8 cellular contexts compared by ENCODE assay signal in genomic region chr10:17001961-17002749, GRCh38.
A peak's percentile ranks its signal among the peaks of the same experiment; 100 is the strongest.
DNase-seq lines count a peak whose midpoint lies in the region; ATAC-seq, FAIRE-seq and TF ChIP-seq lines count a peak whose summit lies in the region.

No MANE protein-coding gene starts in this region.

- no peak overlapping the region for H3K4ac ChIP-seq in neuronal stem cell (ENCODE audit: low read length)

- H3K4me3 Mint-ChIP-seq in naive thymus-derived CD4-positive, alpha-beta T cell, result peak overlapping the region in 9 of 10 donors; percentile 30 to 69 (median 63)

- WGBS in liver, result 62% methylated on average over 8 of the region's 8 CpGs
- WGBS in HepG2 (ENCODE audit: low lambda C conversion rate), result 55% methylated on average over 8 of the region's 8 CpGs
- WGBS in mammary epithelial cell (ENCODE audit: low coverage, missing lambda C conversion rate), result 64% methylated on average over 8 of the region's 8 CpGs
- WGBS in neuronal stem cell (ENCODE audit: extremely low coverage in 2 of 2, insufficient read length in 2 of 2, insufficient replicate concordance in 1 of 2), 2 donors, result no CpG with 5 or more reads among the region's 8 CpGs

- dilution Hi-C loops in mammary epithelial cell (cut with HindIII; ENCODE audit: low sequenced_read_pairs), result no loop called here

- in situ Hi-C loops in HepG2 (cut with HindIII; ENCODE audit: extremely low pct_ligation_motif_present, low pct_unique_long_range_greater_than_20kb), result no loop called here
- in situ Hi-C loops in mammary epithelial cell (cut with MboI; ENCODE audit: low sequenced_read_pairs in 2 of 2), result no loop called here

- H3K18ac ChIP-seq in neuronal stem cell (ENCODE audit: low read length), result no peak overlapping the region

- peaks cover 0 to 66% (median 0%) of the 10 kb centered on the region in 5 donors for H3K27me3 Mint-ChIP-seq in naive thymus-derived CD4-positive, alpha-beta T cell

- CTCF ChIA-PET in HepG2 (lab: Yijun Ruan, JAX; ENCODE audit: low intra/inter-chr PET ratio, low total read pairs) (no interaction called here), mammary epithelial cell (lab: Charles Lee; ENCODE audit: low non-redundant PET) (no interaction called here)
- CTCF ChIA-PET in naive thymus-derived CD4-positive, alpha-beta T cell (lab: Charles Lee), result no interaction called here

- no peak overlapping the region for H2BK12ac ChIP-seq in neuronal stem cell (ENCODE audit: low read length)

- H3K4me1 Mint-ChIP-seq in naive thymus-derived CD4-positive, alpha-beta T cell, result peaks cover 21 to 79% (median 57%) of the 10 kb centered on the region in 7 donors

- no peak overlapping the region for H4K91ac ChIP-seq in neuronal stem cell (ENCODE audit: low read depth, low read length, poor library complexity)

- H3K27ac ChIP-seq in liver (ENCODE audit: low read depth in 1 of 2, low read length in 2 of 2) (peak overlapping the region in 1 of 2 donors; percentile 57), HepG2 (ENCODE audit: extremely low read length, insufficient read depth, low read length) (no peak overlapping the region), mammary epithelial cell (ENCODE audit: insufficient read depth, low read depth, low read length) (peak overlapping the region; percentile 30), neuronal stem cell (replicated peaks; ENCODE audit: low read length) (no peak overlapping the region)
- peak overlapping the region; percentile 67 for H3K27ac ChIP-seq in naive thymus-derived CD4-positive, alpha-beta T cell (ENCODE audit: low read depth, low read length)

- no peak overlapping the region for H3K4me3 ChIP-seq in liver (ENCODE audit: low read depth in 1 of 3, low read length in 3 of 3)
- no peak overlapping the region for H3K4me3 ChIP-seq in HepG2 (replicated peaks in 1 of 3; ENCODE audit: insufficient read depth in 1 of 3, low read depth in 2 of 3, low read length in 3 of 3)
- H3K4me3 ChIP-seq in mammary epithelial cell (replicated peaks in 1 of 3; ENCODE audit: insufficient read depth in 1 of 3, low read depth in 2 of 3, low read length in 3 of 3), result no peak overlapping the region
- no peak overlapping the region for H3K4me3 ChIP-seq in naive thymus-derived CD4-positive, alpha-beta T cell (ENCODE audit: low read length)
- no peak overlapping the region for H3K4me3 ChIP-seq in neuronal stem cell (ENCODE audit: low read length in 2 of 2)

- peak overlapping the region; percentile 65 to 98 (median 85) for H3K27ac Mint-ChIP-seq in naive thymus-derived CD4-positive, alpha-beta T cell

- no peak overlapping the region for H3K14ac ChIP-seq in neuronal stem cell (ENCODE audit: low read length)

- intact Hi-C loops in HepG2 (cut with micrococcal nuclease; ENCODE audit: unreplicated experiment), result no loop called here
- intact Hi-C loops in mammary epithelial cell (cut with micrococcal nuclease), result no loop called here
- intact Hi-C loops in naive thymus-derived CD4-positive, alpha-beta T cell (cut with micrococcal nuclease), result loop anchor here (1.0 to 5.0 kb wide), 5 partner anchors 100 to 427 kb away; partner anchors contain the start of gene TRDMT1 (in 1 of the 2)

- peaks cover 0 to 11% (median 0%) of the 10 kb centered on the region in 5 donors for H3K36me3 Mint-ChIP-seq in naive thymus-derived CD4-positive, alpha-beta T cell

- H3K36me3 ChIP-seq in liver (ENCODE audit: control insufficient read depth in 4 of 4, insufficient read depth in 3 of 4, low read depth in 1 of 4, low read length in 3 of 4), result no peaks in the 10 kb centered on the region
- no peaks in the 10 kb centered on the region for H3K36me3 ChIP-seq in HepG2 (replicated peaks in 1 of 2; ENCODE audit: control insufficient read depth in 1 of 2, insufficient read depth in 2 of 2, low read length in 2 of 2)
- H3K36me3 ChIP-seq in mammary epithelial cell (ENCODE audit: insufficient read depth, low read length), result no peaks in the 10 kb centered on the region
- no peaks in the 10 kb centered on the region for H3K36me3 ChIP-seq in naive thymus-derived CD4-positive, alpha-beta T cell (ENCODE audit: control insufficient read depth in 2 of 3, insufficient read depth in 3 of 3, low read length in 3 of 3)
- no peaks in the 10 kb centered on the region for H3K36me3 ChIP-seq in neuronal stem cell (replicated peaks in 1 of 2; ENCODE audit: control insufficient read depth in 2 of 2, insufficient read depth in 2 of 2, low read length in 2 of 2)

- H3K79me2 ChIP-seq in HepG2 (ENCODE audit: insufficient read depth, low read length) (no peaks in the 10 kb centered on the region), mammary epithelial cell (ENCODE audit: insufficient read depth, low read length) (no peaks in the 10 kb centered on the region)

- ATAC-seq in HepG2, result no peak
- ATAC-seq in naive thymus-derived CD4-positive, alpha-beta T cell, result peak; percentile 59

- FAIRE-seq in HepG2 (lab: Jason Lieb, UNC), result no peak

- H3K27me3 ChIP-seq in liver (ENCODE audit: control insufficient read depth in 4 of 4, insufficient read depth in 4 of 4, low read length in 3 of 4), result no peaks in the 10 kb centered on the region
- no peaks in the 10 kb centered on the region for H3K27me3 ChIP-seq in HepG2 (ENCODE audit: control insufficient read depth in 1 of 2, insufficient read depth in 2 of 2, low read length in 2 of 2)
- no peaks in the 10 kb centered on the region for H3K27me3 ChIP-seq in mammary epithelial cell (ENCODE audit: insufficient read depth, low read length)
- H3K27me3 ChIP-seq in naive thymus-derived CD4-positive, alpha-beta T cell (ENCODE audit: control insufficient read depth in 2 of 2, insufficient read depth in 2 of 2, low read length in 2 of 2), result no peaks in the 10 kb centered on the region
- H3K27me3 ChIP-seq in neuronal stem cell (ENCODE audit: control insufficient read depth in 3 of 3, insufficient read depth in 3 of 3, low read depth in 1 of 3, low read length in 3 of 3), result no peaks in the 10 kb centered on the region

- H2AK5ac ChIP-seq in neuronal stem cell (ENCODE audit: low read depth, low read length), result no peak overlapping the region

- DNase-seq in HepG2 (ENCODE audit: low spot score) (no peak), HT1080 (ENCODE audit: low read depth) (peak; percentile 51), mammary epithelial cell (peak; percentile 61), NCI-H510A (lab: John Stamatoyannopoulos, UW) (no peak), NCI-H345 treated with DMSO at 0.1 percent for 48 hours (lab: John Stamatoyannopoulos, UW; ENCODE audit: unreplicated experiment) (no peak), neuronal stem cell (ENCODE audit: low spot score) (no peak)
- DNase-seq in naive thymus-derived CD4-positive, alpha-beta T cell, result peak in 5 of 9 donors; percentile 25 to 79 (median 38)

- H4K8ac ChIP-seq in neuronal stem cell (ENCODE audit: low read depth, low read length), result no peak overlapping the region

- H2BK5ac ChIP-seq in neuronal stem cell (ENCODE audit: low read length), result no peak overlapping the region

- H3K4me1 ChIP-seq in liver (ENCODE audit: control insufficient read depth in 4 of 4, insufficient read depth in 4 of 4, low read length in 3 of 4), result no peaks in the 10 kb centered on the region
- no peaks in the 10 kb centered on the region for H3K4me1 ChIP-seq in HepG2 (ENCODE audit: insufficient read depth, low read length)
- H3K4me1 ChIP-seq in mammary epithelial cell (ENCODE audit: insufficient read depth, low read length), result peaks cover 36% of the 10 kb centered on the region
- H3K4me1 ChIP-seq in naive thymus-derived CD4-positive, alpha-beta T cell (ENCODE audit: control insufficient read depth in 2 of 2, insufficient read depth in 2 of 2, low read length in 2 of 2), result peaks cover 20 to 35% of the 10 kb centered on the region in 2 donors
- peaks cover 1 to 30% of the 10 kb centered on the region in 2 donors for H3K4me1 ChIP-seq in neuronal stem cell (ENCODE audit: control insufficient read depth in 2 of 2, insufficient read depth in 1 of 2, low read depth in 1 of 2, low read length in 2 of 2)

- TF ChIP-seq EP300 in HepG2 (IDR thresholded peaks at IDR 0.05; ENCODE audit: low read depth in 2 of 2, low read length in 2 of 2), result no peak
- no peak for TF ChIP-seq EP300 in HepG2 (CRISPR knock-in tag; IDR thresholded peaks at IDR 0.05; ENCODE audit: borderline replicate concordance)

- H2AFZ ChIP-seq in HepG2 (ENCODE audit: low read length) (no peak overlapping the region), mammary epithelial cell (ENCODE audit: low read depth, low read length) (no peak overlapping the region), neuronal stem cell (ENCODE audit: low read length) (no peak overlapping the region)

- TF ChIP-seq CTCF in liver (IDR thresholded peaks at IDR 0.05; ENCODE audit: low read depth, low read length, missing input control) (no peak), HepG2 (CRISPR knock-in tag; IDR thresholded peaks at IDR 0.05) (no peak), mammary epithelial cell (conservative IDR thresholded peaks at IDR 0.05 in 1 of 2, IDR thresholded peaks at IDR 0.05 in 1 of 2; ENCODE audit: extremely low read depth in 1 of 2, insufficient read depth in 1 of 2, low read depth in 1 of 2, low read length in 2 of 2) (no peak)

- no peak for TF ChIP-seq POLR2A in HepG2 (IDR thresholded peaks at IDR 0.05; ENCODE audit: insufficient read depth in 1 of 2, low read depth in 2 of 2, low read length in 2 of 2)

- H3K9me3 Mint-ChIP-seq in naive thymus-derived CD4-positive, alpha-beta T cell, result peaks cover 0 to 3% (median 0%) of the 10 kb centered on the region in 11 donors

- H3K4me2 ChIP-seq in HepG2 (ENCODE audit: low read depth, low read length) (no peak overlapping the region), mammary epithelial cell (ENCODE audit: insufficient read depth, low read depth, low read length) (no peak overlapping the region), neuronal stem cell (ENCODE audit: insufficient read depth, low read length, poor library complexity, severe bottlenecking) (no peak overlapping the region)

- no TSS peak for BruUV-seq in HepG2 (replicated peaks; lab: Mats Ljungman, UMichigan)
- no TSS peak for BruUV-seq in mammary epithelial cell (replicated peaks; lab: Mats Ljungman, UMichigan)

- no peaks in the 10 kb centered on the region for H3K79me1 ChIP-seq in neuronal stem cell (ENCODE audit: low read depth, low read length)

- H3K23ac ChIP-seq in neuronal stem cell (ENCODE audit: low read depth, low read length, poor library complexity), result no peak overlapping the region

- H3K9me3 ChIP-seq in liver (ENCODE audit: control insufficient read depth in 4 of 4, low read length in 3 of 4) (no peaks in the 10 kb centered on the region), HepG2 (ENCODE audit: low read length) (no peaks in the 10 kb centered on the region), mammary epithelial cell (replicated peaks; ENCODE audit: insufficient read depth, low read length) (no peaks in the 10 kb centered on the region), neuronal stem cell (replicated peaks in 1 of 2; ENCODE audit: control insufficient read depth in 2 of 2, insufficient read depth in 1 of 2, low read depth in 1 of 2, low read length in 2 of 2) (peaks cover 3 to 33% of the 10 kb centered on the region in 2 donors)
- no peaks in the 10 kb centered on the region for H3K9me3 ChIP-seq in naive thymus-derived CD4-positive, alpha-beta T cell (ENCODE audit: control insufficient read depth in 2 of 3, low read length in 3 of 3)

- no peak overlapping the region for H2BK15ac ChIP-seq in neuronal stem cell (ENCODE audit: low read length)

- H4K20me1 ChIP-seq in HepG2 (ENCODE audit: insufficient read depth, low read length) (no peaks in the 10 kb centered on the region), mammary epithelial cell (ENCODE audit: insufficient read depth, low read length) (no peaks in the 10 kb centered on the region)

- TF ChIP-seq RAD21 in liver (IDR thresholded peaks at IDR 0.05), result no peak
- no peak for TF ChIP-seq RAD21 in HepG2 (CRISPR knock-in tag; IDR thresholded peaks at IDR 0.05)

- POLR2A ChIA-PET in HepG2 (lab: Yijun Ruan, JAX), result no interaction called here
- POLR2A ChIA-PET in naive thymus-derived CD4-positive, alpha-beta T cell (lab: Charles Lee), result interaction anchor here (0.6 to 0.9 kb wide), 2 partner anchors 20 to 194 kb away, joined by 3 read pairs; no protein-coding TSS in a partner anchor

- H3K9ac ChIP-seq in liver (ENCODE audit: low read depth in 1 of 2, low read length in 2 of 2) (no peak overlapping the region), HepG2 (ENCODE audit: insufficient read depth, low read depth, low read length) (no peak overlapping the region), mammary epithelial cell (ENCODE audit: insufficient read depth, low read length) (no peak overlapping the region), neuronal stem cell (ENCODE audit: low read depth, low read length, poor library complexity) (no peak overlapping the region)

- no peak overlapping the region for H2BK120ac ChIP-seq in neuronal stem cell (ENCODE audit: low read depth, low read length)

Comparison
In these comparisons a context has a peak if more than half of its experiments do, and no peak if none do; other contexts are left out.
1. H3K27ac ChIP-seq: peak in mammary epithelial cell (single experiment) and naive thymus-derived CD4-positive, alpha-beta T cell (single experiment); none in HepG2 (single experiment) and neuronal stem cell (single experiment).
2. DNase-seq: peak in HT1080 (single experiment), mammary epithelial cell (single experiment) and naive thymus-derived CD4-positive, alpha-beta T cell (5 of 9); none in HepG2 (single experiment), NCI-H510A (single experiment), NCI-H345 treated with DMSO at 0.1 percent for 48 hours (single experiment) and neuronal stem cell (single experiment).
3. intact Hi-C loops: an anchor here in naive thymus-derived CD4-positive, alpha-beta T cell (1.0 to 5.0 kb wide); none called in HepG2 and mammary epithelial cell.